Comparison of ENCODE assay signal across 9 cellular contexts in genomic region chr2:223970343-223971128, GRCh38. TPM values are rescaled to one million over a fixed set of nuclear protein-coding genes. Genes with fewer than 3 reads are reported as not detected.
A peak's percentile ranks its signal among the peaks of the same experiment; 100 is the strongest.
DNase-seq lines count a peak whose midpoint lies in the region; ATAC-seq and TF ChIP-seq lines count a peak whose summit lies in the region.
"Had no signal": no experiment of that assay in that cellular context is flagged by ENCODE, and none has a peak within 500 bp of the region (broad histone marks: within the 10 kb centered on the region; RNA-seq: fewer than 3 reads in every experiment).

No MANE protein-coding gene starts in this region.

- no peak overlapping the region for H3K4me3 ChIP-seq in CD4-positive, alpha-beta memory T cell (ENCODE audit: low read length in 2 of 2)
- no peak overlapping the region for H3K4me3 ChIP-seq in gastrocnemius medialis

- no peaks in the 10 kb centered on the region for H3K27me3 ChIP-seq in CD4-positive, alpha-beta memory T cell (ENCODE audit: insufficient read depth, low read length)
- H3K27me3 ChIP-seq in gastrocnemius medialis = no peaks in the 10 kb centered on the region

- H3K9me3 Mint-ChIP-seq in CD4-positive, alpha-beta memory T cell = no peaks in the 10 kb centered on the region
- H3K9me3 Mint-ChIP-seq in activated naive CD8-positive, alpha-beta T cell treated with anti-CD3 and anti-CD28 coated beads for 36 hours = no peaks in the 10 kb centered on the region
- H3K9me3 Mint-ChIP-seq: T-helper 1 cell treated with Interleukin-12 subunit alpha and Interleukin-12 subunit beta and Interleukin-4 antibody, amounts not matched to agents 30 μg/mL and 1 μg/mL, for 36 hours had no signal

- H3K36me3 Mint-ChIP-seq in CD4-positive, alpha-beta memory T cell = peaks cover 12 to 26% of the 10 kb centered on the region in 2 donors
- H3K36me3 Mint-ChIP-seq in activated naive CD8-positive, alpha-beta T cell treated with anti-CD3 and anti-CD28 coated beads for 36 hours = peaks cover 6% of the 10 kb centered on the region

- peak; percentile 59 to 91 (median 81) for TF ChIP-seq CTCF in gastrocnemius medialis (IDR thresholded peaks at IDR 0.05 in 4 of 5, conservative IDR thresholded peaks at IDR 0.05 in 1 of 5)

- in situ Hi-C loops in gastrocnemius medialis (cut with MboI; ENCODE audit: low sequenced_read_pairs in 4 of 4) = loop anchor here in 3 of 4 donors (25.0 kb wide), 2 partner anchors 592 to 617 kb away; partner anchors contain the start of gene CUL3 (in 2 of the 3)

- POLR2A ChIA-PET in CD4-positive, alpha-beta memory T cell (lab: Charles Lee; ENCODE audit: partially characterized antibody) = interaction anchor here (0.9 to 1.5 kb wide), 6 partner anchors 9 to 399 kb away, joined by 3 to 7 read pairs (median 4); partner anchors contain the start of gene MRPL44

- TF ChIP-seq POLR2A in gastrocnemius medialis (IDR thresholded peaks at IDR 0.05) = no peak

- H3K27me3 Mint-ChIP-seq in CD4-positive, alpha-beta memory T cell = no peaks in the 10 kb centered on the region
- H3K27me3 Mint-ChIP-seq in activated naive CD8-positive, alpha-beta T cell treated with anti-CD3 and anti-CD28 coated beads for 36 hours = no peaks in the 10 kb centered on the region

- peaks cover 6% of the 10 kb centered on the region for H3K4me1 ChIP-seq in CD4-positive, alpha-beta memory T cell (ENCODE audit: insufficient read depth, low read length)
- H3K4me1 ChIP-seq in gastrocnemius medialis = no peaks in the 10 kb centered on the region

- ATAC-seq in GM18873 (IDR thresholded peaks at IDR 0.05; ENCODE audit: low FRiP score, unreplicated experiment) (peak; percentile 67), HG03520 (IDR thresholded peaks at IDR 0.05; ENCODE audit: unreplicated experiment) (peak; percentile 83), left ventricle myocardium superior (peak; percentile 45), gastrocnemius medialis (peak in 1 of 2 donors; percentile 53)

- no peak overlapping the region for H3K4me3 Mint-ChIP-seq in CD4-positive, alpha-beta memory T cell
- no peak overlapping the region for H3K4me3 Mint-ChIP-seq in activated naive CD8-positive, alpha-beta T cell treated with anti-CD3 and anti-CD28 coated beads for 36 hours
- H3K4me3 Mint-ChIP-seq: T-helper 1 cell treated with Interleukin-12 subunit alpha and Interleukin-12 subunit beta and Interleukin-4 antibody, amounts not matched to agents 30 μg/mL and 1 μg/mL, for 36 hours had no signal

- H3K4me1 Mint-ChIP-seq in CD4-positive, alpha-beta memory T cell = peaks cover 2 to 8% (median 5%) of the 10 kb centered on the region in 4 donors
- peaks cover 13% of the 10 kb centered on the region for H3K4me1 Mint-ChIP-seq in activated naive CD8-positive, alpha-beta T cell treated with anti-CD3 and anti-CD28 coated beads for 36 hours

- no peaks in the 10 kb centered on the region for H3K9me3 ChIP-seq in CD4-positive, alpha-beta memory T cell (ENCODE audit: control insufficient read depth in 1 of 2, low read length in 2 of 2)
- H3K9me3 ChIP-seq in gastrocnemius medialis = no peaks in the 10 kb centered on the region

- CTCF ChIA-PET in CD4-positive, alpha-beta memory T cell (lab: Charles Lee; ENCODE audit: partially characterized antibody) = interaction anchor here (1.0 to 5.7 kb wide), 29 partner anchors 8 to 999 kb away, joined by 3 to 72 read pairs (median 5); partner anchors contain the start of gene MRPL44

- DNase-seq in CD4-positive, alpha-beta memory T cell = peak; percentile 44 to 54 (median 54)
- peak; percentile 84 for DNase-seq in OCI-M1 (lab: John Stamatoyannopoulos, UW)
- peak; percentile 21 for DNase-seq in activated naive CD8-positive, alpha-beta T cell treated with anti-CD3 and anti-CD28 coated beads for 36 hours
- DNase-seq in left ventricle myocardium superior = no peak
- no peak for DNase-seq in gastrocnemius medialis
- no peak for DNase-seq in ecto neural progenitor cell (ENCODE audit: low spot score)

- H3K27ac ChIP-seq in CD4-positive, alpha-beta memory T cell (ENCODE audit: low read depth, low read length) = no peak overlapping the region
- H3K27ac ChIP-seq in gastrocnemius medialis = no peak overlapping the region

- intact Hi-C loops in CD4-positive, alpha-beta memory T cell (cut with micrococcal nuclease) = loop anchor here (1.0 to 5.0 kb wide), 5 partner anchors 23 to 808 kb away; no protein-coding TSS in a partner anchor
- intact Hi-C loops in left ventricle myocardium superior (cut with micrococcal nuclease) = loop anchor here (5.0 kb wide), 1 partner anchor 312 kb away; no protein-coding TSS in a partner anchor
- intact Hi-C loops in gastrocnemius medialis (cut with DNase I; ENCODE audit: low total_unique reads) = loop anchor here (1.0 kb wide), 1 partner anchor 314 kb away; no protein-coding TSS in a partner anchor

- H3K27ac Mint-ChIP-seq in CD4-positive, alpha-beta memory T cell = peak overlapping the region in 2 of 7 donors; percentile 18 to 30
- H3K27ac Mint-ChIP-seq in activated naive CD8-positive, alpha-beta T cell treated with anti-CD3 and anti-CD28 coated beads for 36 hours = no peak overlapping the region
- H3K27ac Mint-ChIP-seq: T-helper 1 cell treated with Interleukin-12 subunit alpha and Interleukin-12 subunit beta and Interleukin-4 antibody, amounts not matched to agents 30 μg/mL and 1 μg/mL, for 36 hours had no signal

- H3K36me3 ChIP-seq in CD4-positive, alpha-beta memory T cell (ENCODE audit: insufficient read depth, low read length) = peaks cover 18% of the 10 kb centered on the region
- H3K36me3 ChIP-seq in gastrocnemius medialis = peaks cover 0 to 24% of the 10 kb centered on the region in 2 donors

RNA-seq across cellular contexts. Expression of gene MRPL44, which starts 13.3 kb away (rescaled TPM):
- total RNA-seq in CD4-positive, alpha-beta memory T cell = 10 to 100 TPM; 20.1 to 22.1 TPM
- polyA plus RNA-seq in CD4-positive, alpha-beta memory T cell = 10 to 100 TPM; 26.5 to 45.2 TPM
- total RNA-seq in activated naive CD8-positive, alpha-beta T cell treated with anti-CD3 and anti-CD28 coated beads for 36 hours = 10 to 100 TPM; 51.0 to 53.0 TPM
- total RNA-seq in left ventricle myocardium superior (40.0 TPM), gastrocnemius medialis (10 to 100 TPM; 25.8 to 40.6 (median 33.7) TPM)

RNA-seq across cellular contexts. Expression of gene WDFY1, which starts 25.4 kb away (rescaled TPM):
- total RNA-seq in CD4-positive, alpha-beta memory T cell = 10 to 100 TPM; 31.5 to 37.7 TPM
- polyA plus RNA-seq in CD4-positive, alpha-beta memory T cell = 10 to 100 TPM; 26.5 to 30.9 TPM
- 10 to 100 TPM; 24.4 to 26.7 TPM for total RNA-seq in activated naive CD8-positive, alpha-beta T cell treated with anti-CD3 and anti-CD28 coated beads for 36 hours
- total RNA-seq in left ventricle myocardium superior (12.4 TPM), gastrocnemius medialis (10 to 100 TPM; 12.0 to 25.7 (median 17.1) TPM)

Comparison
In these comparisons a context has a peak if more than half of its experiments do, and no peak if none do; other contexts are left out.
1. DNase-seq: peak in CD4-positive, alpha-beta memory T cell (5 of 5), OCI-M1 (single experiment) and activated naive CD8-positive, alpha-beta T cell treated with anti-CD3 and anti-CD28 coated beads for 36 hours (single experiment); none in left ventricle myocardium superior (single experiment), gastrocnemius medialis (0 of 2) and ecto neural progenitor cell (single experiment).